11 cellular contexts compared by ENCODE assay signal in the genomic region with DNA sequence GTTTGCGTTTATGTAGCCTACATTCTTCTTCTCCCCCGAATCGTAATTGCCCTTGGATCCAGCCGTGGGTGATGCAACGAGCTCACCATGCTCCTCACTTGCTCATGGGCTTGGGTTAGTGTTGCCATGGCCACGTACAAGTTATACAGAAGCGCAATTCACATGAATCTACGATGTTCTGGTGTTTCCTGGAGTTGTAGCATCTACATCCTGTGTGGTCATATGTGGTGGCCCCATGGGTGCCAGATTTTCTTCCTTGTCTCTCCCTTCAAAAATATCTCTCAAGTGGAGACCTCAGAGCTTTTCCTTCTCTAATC.
DNase-seq lines count a peak whose midpoint lies in the region; TF ChIP-seq lines count a peak whose summit lies in the region.
"Had no signal": no experiment of that assay in that cellular context is flagged by ENCODE, and none has a peak within 500 bp of the region (broad histone marks: within the 10 kb centered on the region; RNA-seq: fewer than 3 reads in every experiment).

No MANE protein-coding gene starts in this region.

- peaks cover 6% of the 10 kb centered on the region for H3K4me1 ChIP-seq in endodermal cell (ENCODE audit: control insufficient read depth, insufficient read depth, low read length)

- 93 to 94% methylated on average over 8 of the region's 8 CpGs for WGBS in endodermal cell (ENCODE audit: insufficient coverage in 1 of 2, insufficient read length in 1 of 2), 2 experiments

- H3K4me1 Mint-ChIP-seq in activated CD4-positive, alpha-beta T cell treated with anti-CD3 and anti-CD28 coated beads, Interleukin-2, amount 10 ng/mL, durations not matched to agents 24 days and 14 days, result peaks cover 16% of the 10 kb centered on the region
- peaks cover 18% of the 10 kb centered on the region for H3K4me1 Mint-ChIP-seq in endodermal cell

- H3K9me3 ChIP-seq in endodermal cell (ENCODE audit: control insufficient read depth, low read length), result no peaks in the 10 kb centered on the region
- H3K9me3 ChIP-seq: left ventricle myocardium inferior had no signal

- no peak overlapping the region for H3K27ac ChIP-seq in endodermal cell (ENCODE audit: low read depth, low read length)
- H3K27ac ChIP-seq: left ventricle myocardium inferior had no signal

- intact Hi-C loops in activated CD4-positive, alpha-beta T cell treated with anti-CD3 and anti-CD28 coated beads, Interleukin-2, amount 10 ng/mL, durations not matched to agents 24 days and 14 days (cut with micrococcal nuclease), result loop anchor here (5.0 kb wide), 1 partner anchor 55 kb away; no protein-coding TSS in a partner anchor

- H3K27me3 Mint-ChIP-seq in activated CD4-positive, alpha-beta T cell treated with anti-CD3 and anti-CD28 coated beads, Interleukin-2, amount 10 ng/mL, durations not matched to agents 24 days and 14 days, result no peaks in the 10 kb centered on the region
- no peaks in the 10 kb centered on the region for H3K27me3 Mint-ChIP-seq in endodermal cell (ENCODE audit: insufficient read depth)

- no peaks in the 10 kb centered on the region for H3K36me3 ChIP-seq in endodermal cell (ENCODE audit: control insufficient read depth, insufficient read depth, low read length)
- H3K36me3 ChIP-seq: left ventricle myocardium inferior had no signal

- H3K4me3 Mint-ChIP-seq in activated CD4-positive, alpha-beta T cell treated with anti-CD3 and anti-CD28 coated beads, Interleukin-2, amount 10 ng/mL, durations not matched to agents 24 days and 14 days, result peak overlapping the region; percentile 18
- H3K4me3 Mint-ChIP-seq in endodermal cell, result no peak overlapping the region

- peak; percentile 82 for DNase-seq in activated CD4-positive, alpha-beta T cell treated with anti-CD3 and anti-CD28 coated beads, Interleukin-2, amount 10 ng/mL, durations not matched to agents 24 days and 14 days
- DNase-seq in activated CD4-positive, alpha-beta T cell treated with anti-CD3 and anti-CD28 coated beads for 4 hours, result no peak
- DNase-seq in M059J (ENCODE audit: low read depth), result peak; percentile 33
- peak; percentile 42 for DNase-seq in astrocyte of the spinal cord (ENCODE audit: low read depth, low spot score)
- DNase-seq in stimulated activated CD8-positive, alpha-beta memory T cell treated with anti-CD3 and anti-CD28 coated beads, Interleukin-4, amount 100 ng/mL, for 24 hours (ENCODE audit: low read depth), result peak; percentile 14
- no peak for DNase-seq in iPS-NIHi7 (ENCODE audit: extremely low spot score)
- DNase-seq in endodermal cell, result no peak
- DNase-seq in NCI-H2029 treated with DMSO at 0.1 percent for 48 hours (lab: John Stamatoyannopoulos, UW), result no peak
- DNase-seq: KBM-7, left ventricle myocardium inferior, NCI-H774 had no signal

- H3K4me3 ChIP-seq in astrocyte of the spinal cord (ENCODE audit: low read depth, low read length) (no peak overlapping the region), endodermal cell (ENCODE audit: low read length) (no peak overlapping the region)
- H3K4me3 ChIP-seq: left ventricle myocardium inferior had no signal

- H3K27me3 ChIP-seq in endodermal cell (ENCODE audit: control insufficient read depth, insufficient read depth, low read length, poor library complexity, severe bottlenecking), result no peaks in the 10 kb centered on the region

- H3K36me3 Mint-ChIP-seq in activated CD4-positive, alpha-beta T cell treated with anti-CD3 and anti-CD28 coated beads, Interleukin-2, amount 10 ng/mL, durations not matched to agents 24 days and 14 days (ENCODE audit: low read depth), result peaks cover 12% of the 10 kb centered on the region
- peaks cover 2% of the 10 kb centered on the region for H3K36me3 Mint-ChIP-seq in endodermal cell (ENCODE audit: low read depth)

- no peak overlapping the region for H3K9ac ChIP-seq in endodermal cell (ENCODE audit: extremely low read depth, low read length, poor library complexity, severe bottlenecking)

- in situ Hi-C loops in astrocyte of the spinal cord (cut with HindIII; ENCODE audit: low sequenced_read_pairs), result no loop called here

- H3K27ac Mint-ChIP-seq in activated CD4-positive, alpha-beta T cell treated with anti-CD3 and anti-CD28 coated beads, Interleukin-2, amount 10 ng/mL, durations not matched to agents 24 days and 14 days, result peak overlapping the region; percentile 69
- no peak overlapping the region for H3K27ac Mint-ChIP-seq in endodermal cell

- H3K9me3 Mint-ChIP-seq in activated CD4-positive, alpha-beta T cell treated with anti-CD3 and anti-CD28 coated beads, Interleukin-2, amount 10 ng/mL, durations not matched to agents 24 days and 14 days, result peaks cover 3% of the 10 kb centered on the region
- H3K9me3 Mint-ChIP-seq in endodermal cell, result no peaks in the 10 kb centered on the region

- TF ChIP-seq CTCF in astrocyte of the spinal cord (IDR thresholded peaks at IDR 0.05; ENCODE audit: low read depth, low read length) (no peak), endodermal cell (conservative IDR thresholded peaks at IDR 0.05) (no peak)

Comparison
In these comparisons a context has a peak if more than half of its experiments do, and no peak if none do; other contexts are left out.
1. DNase-seq: peak in activated CD4-positive, alpha-beta T cell treated with anti-CD3 and anti-CD28 coated beads, Interleukin-2, amount 10 ng/mL, durations not matched to agents 24 days and 14 days (single experiment), M059J (single experiment), astrocyte of the spinal cord (single experiment) and stimulated activated CD8-positive, alpha-beta memory T cell treated with anti-CD3 and anti-CD28 coated beads, Interleukin-4, amount 100 ng/mL, for 24 hours (single experiment); none in activated CD4-positive, alpha-beta T cell treated with anti-CD3 and anti-CD28 coated beads for 4 hours (0 of 2), iPS-NIHi7 (single experiment), endodermal cell (single experiment) and NCI-H2029 treated with DMSO at 0.1 percent for 48 hours (single experiment).